23 cellular contexts compared by ENCODE assay signal in genomic region chr2:21467910-21468309, GRCh38.
DNase-seq lines count a peak whose midpoint lies in the region; ATAC-seq and TF ChIP-seq lines count a peak whose summit lies in the region.
"Had no signal": no experiment of that assay in that cellular context is flagged by ENCODE, and none has a peak within 500 bp of the region (broad histone marks: within the 10 kb centered on the region; RNA-seq: fewer than 3 reads in every experiment).

No MANE protein-coding gene starts in this region.

- H3K27me3 ChIP-seq in HUES64 (ENCODE audit: insufficient read depth, low read length) = no peaks in the 10 kb centered on the region
- no peaks in the 10 kb centered on the region for H3K27me3 ChIP-seq in kidney epithelial cell (ENCODE audit: control insufficient read depth, insufficient read depth, low read length)
- H3K27me3 ChIP-seq: BLaER1 treated with 17β-estradiol and CSF1 and Interleukin-3, amounts not matched to agents 10 nM and 100 nM; neutrophil; upper lobe of right lung had no signal

- 93% methylated on average over 2 of the region's 2 CpGs for WGBS in HUES64

- H3K36me3 ChIP-seq in HUES64 (ENCODE audit: insufficient read depth, low read length) (no peaks in the 10 kb centered on the region), kidney epithelial cell (ENCODE audit: control insufficient read depth, insufficient read depth, low read length) (no peaks in the 10 kb centered on the region)
- H3K36me3 ChIP-seq: BLaER1 treated with 17β-estradiol and CSF1 and Interleukin-3, amounts not matched to agents 10 nM and 100 nM; neutrophil; upper lobe of right lung had no signal

- in situ Hi-C loops in astrocyte of the cerebellum (cut with HindIII; ENCODE audit: low sequenced_read_pairs) = no loop called here

- H3K4me3 ChIP-seq in HUES64 (ENCODE audit: low read length) (no peak overlapping the region), astrocyte of the cerebellum (ENCODE audit: low read depth, low read length) (no peak overlapping the region), kidney epithelial cell (ENCODE audit: low read depth, low read length) (no peak overlapping the region)
- H3K4me3 ChIP-seq: BLaER1 treated with 17β-estradiol and CSF1 and Interleukin-3, amounts not matched to agents 10 nM and 100 nM; skin epidermis; upper lobe of right lung had no signal

- DNase-seq in EH (ENCODE audit: low read depth) (peak; percentile 12), astrocyte of the cerebellum (ENCODE audit: low read depth) (peak; percentile 15), kidney epithelial cell (ENCODE audit: low read depth) (peak; percentile 4), NCI-H2227 treated with DMSO at 0.1 percent for 48 hours (lab: John Stamatoyannopoulos, UW) (no peak), anterior cingulate cortex (lab: John Stamatoyannopoulos, UW) (no peak)
- DNase-seq: activated CD4-positive, CD25-positive, alpha-beta regulatory T cell treated with anti-CD3 and anti-CD28 coated beads, Interleukin-2, amount 50 U/mL, for 72 hours; activated CD8-positive, alpha-beta memory T cell treated with anti-CD3 and anti-CD28 coated beads for 24 hours; activated naive CD4-positive, alpha-beta T cell treated with anti-CD3 and anti-CD28 coated beads, Interleukin-2, amount 50 U/mL, for 16 hours; activated T-cell treated with anti-CD3 and anti-CD28 coated beads, Interleukin-2, amount 50 U/mL, for 24 hours; erythroblast; kidney glomerular epithelial cell; NCI-H1417 treated with DMSO at 0.1 percent for 48 hours; NCI-H510A; RPMI8226; stimulated activated CD4-positive, alpha-beta T cell treated with anti-CD3 and anti-CD28 coated beads, Interleukin-1b, Interleukin-23, amount 100 ng/mL, for 48 hours; substantia nigra; upper lobe of right lung had no signal

- TF ChIP-seq CTCF in astrocyte of the cerebellum (IDR thresholded peaks at IDR 0.05; ENCODE audit: low read depth, low read length, missing control alignments) (no peak), kidney epithelial cell (IDR thresholded peaks at IDR 0.05; ENCODE audit: insufficient read depth, low read length, poor library complexity, severe bottlenecking) (no peak)

- H3K4me1 ChIP-seq in HUES64 (ENCODE audit: insufficient read depth, low read length) = peaks cover 7% of the 10 kb centered on the region; the same call in 1 of the 2 replicates
- H3K4me1 ChIP-seq: upper lobe of right lung had no signal

- no peak overlapping the region for H3K9ac ChIP-seq in HUES64 (ENCODE audit: low read depth, low read length)
- H3K9ac ChIP-seq: BLaER1 treated with 17β-estradiol and CSF1 and Interleukin-3, amounts not matched to agents 10 nM and 100 nM had no signal

- no peaks in the 10 kb centered on the region for H3K9me3 ChIP-seq in HUES64 (ENCODE audit: insufficient read depth, low read depth, low read length)
- H3K9me3 ChIP-seq: BLaER1 treated with 17β-estradiol and CSF1 and Interleukin-3, amounts not matched to agents 10 nM and 100 nM; neutrophil; upper lobe of right lung had no signal

- no peak for ATAC-seq in GM18505 (IDR thresholded peaks at IDR 0.05; ENCODE audit: unreplicated experiment)
- no peak for ATAC-seq in HG03025 (IDR thresholded peaks at IDR 0.05; ENCODE audit: low FRiP score, unreplicated experiment)
- ATAC-seq: upper lobe of right lung had no signal

- TF ChIP-seq POLR2A in GM18505 (IDR thresholded peaks at IDR 0.05; ENCODE audit: borderline replicate concordance, extremely low read depth, insufficient read depth, insufficient read length) = no peak

- peak overlapping the region; percentile 30; the same call in 1 of the 2 replicates for H3K27ac ChIP-seq in HUES64 (ENCODE audit: low read depth, low read length)
- H3K27ac ChIP-seq: BLaER1 treated with 17β-estradiol and CSF1 and Interleukin-3, amounts not matched to agents 10 nM and 100 nM; neutrophil; skin epidermis; upper lobe of right lung had no signal

Comparison
In these comparisons a context has a peak if more than half of its experiments do, and no peak if none do; other contexts are left out.
1. DNase-seq: peak in EH (single experiment), astrocyte of the cerebellum (single experiment) and kidney epithelial cell (single experiment); none in NCI-H2227 treated with DMSO at 0.1 percent for 48 hours (single experiment) and anterior cingulate cortex (0 of 58).